8 cellular contexts compared by ENCODE assay signal in genomic region chr9:136902259-136902821, GRCh38. TPM values are rescaled to one million over a fixed set of nuclear protein-coding genes. Genes with fewer than 3 reads are reported as not detected.
A peak's percentile ranks its signal among the peaks of the same experiment; 100 is the strongest.
DNase-seq lines count a peak whose midpoint lies in the region; ATAC-seq lines count a peak whose summit lies in the region.

No MANE protein-coding gene starts in this region.

- peak overlapping the region; percentile 59 for H3K4me3 Mint-ChIP-seq in activated CD8-positive, alpha-beta memory T cell treated with anti-CD3 and anti-CD28 coated beads, Interleukin-2, amount 10 ng/mL, durations not matched to agents 7 days and 5 days

- ATAC-seq in GM19025 (IDR thresholded peaks at IDR 0.05; ENCODE audit: low read depth, unreplicated experiment) (peak; percentile 53), HG03439 (IDR thresholded peaks at IDR 0.05; ENCODE audit: unreplicated experiment) (peak; percentile 47), esophagus mucosa (peak; percentile 82)
- ATAC-seq in activated CD8-positive, alpha-beta memory T cell treated with anti-CD3 and anti-CD28 coated beads, Interleukin-2, amount 10 ng/mL, durations not matched to agents 7 days and 5 days: peak; percentile 83

- intact Hi-C loops in posterior vena cava (cut with DNase I): no loop called here

- peaks cover 43% of the 10 kb centered on the region for H3K4me1 Mint-ChIP-seq in activated CD8-positive, alpha-beta memory T cell treated with anti-CD3 and anti-CD28 coated beads, Interleukin-2, amount 10 ng/mL, durations not matched to agents 7 days and 5 days

- H3K27me3 Mint-ChIP-seq in activated CD8-positive, alpha-beta memory T cell treated with anti-CD3 and anti-CD28 coated beads, Interleukin-2, amount 10 ng/mL, durations not matched to agents 7 days and 5 days: no peaks in the 10 kb centered on the region

- H3K9me3 Mint-ChIP-seq in activated CD8-positive, alpha-beta memory T cell treated with anti-CD3 and anti-CD28 coated beads, Interleukin-2, amount 10 ng/mL, durations not matched to agents 7 days and 5 days (ENCODE audit: low read depth): no peaks in the 10 kb centered on the region

- peaks cover 55% of the 10 kb centered on the region for H3K36me3 Mint-ChIP-seq in activated CD8-positive, alpha-beta memory T cell treated with anti-CD3 and anti-CD28 coated beads, Interleukin-2, amount 10 ng/mL, durations not matched to agents 7 days and 5 days

- CTCF ChIA-PET in activated CD8-positive, alpha-beta memory T cell treated with anti-CD3 and anti-CD28 coated beads, Interleukin-2, amount 10 ng/mL, durations not matched to agents 7 days and 5 days (lab: Charles Lee): interaction anchor here (0.9 to 2.3 kb wide), 9 partner anchors 16 to 133 kb away, joined by 3 to 14 read pairs (median 6); partner anchors contain the start of genes AJM1, C8G, CLIC3 and FBXW5

- H3K27ac Mint-ChIP-seq in activated CD8-positive, alpha-beta memory T cell treated with anti-CD3 and anti-CD28 coated beads, Interleukin-2, amount 10 ng/mL, durations not matched to agents 7 days and 5 days: peak overlapping the region; percentile 90

- peak; percentile 88 for DNase-seq in activated CD8-positive, alpha-beta memory T cell treated with anti-CD3 and anti-CD28 coated beads, Interleukin-2, amount 10 ng/mL, durations not matched to agents 7 days and 5 days
- DNase-seq in posterior vena cava (ENCODE audit: low spot score) (peak; percentile 88), ureter (ENCODE audit: low spot score) (peak; percentile 85), NCI-H187 (lab: John Stamatoyannopoulos, UW) (no peak), SKM-1 (lab: John Stamatoyannopoulos, UW; ENCODE audit: unreplicated experiment) (no peak)

RNA-seq across cellular contexts. Expression of gene TRAF2, which starts 16.0 kb away (rescaled TPM):
- 10 to 100 TPM; 58.4 to 67.6 TPM for total RNA-seq in activated CD8-positive, alpha-beta memory T cell treated with anti-CD3 and anti-CD28 coated beads, Interleukin-2, amount 10 ng/mL, durations not matched to agents 7 days and 5 days
- total RNA-seq in esophagus mucosa (11.1 TPM), posterior vena cava (10 to 100 TPM in 1 of 2 donors, 1 to 10 TPM in 1; 8.7 to 10.9 TPM), ureter (16.4 TPM)

RNA-seq across cellular contexts. Expression of gene EDF1, which starts 36.2 kb away (rescaled TPM):
- total RNA-seq in activated CD8-positive, alpha-beta memory T cell treated with anti-CD3 and anti-CD28 coated beads, Interleukin-2, amount 10 ng/mL, durations not matched to agents 7 days and 5 days: 100 to 1,000 TPM; 283 to 360 TPM
- 296 TPM for total RNA-seq in esophagus mucosa
- total RNA-seq in posterior vena cava: 100 to 1,000 TPM; 178 to 191 TPM
- 338 TPM for total RNA-seq in ureter

RNA-seq across cellular contexts. Expression of gene FBXW5, which starts 42.2 kb away (rescaled TPM):
- 100 to 1,000 TPM; 106 to 107 TPM for total RNA-seq in activated CD8-positive, alpha-beta memory T cell treated with anti-CD3 and anti-CD28 coated beads, Interleukin-2, amount 10 ng/mL, durations not matched to agents 7 days and 5 days
- total RNA-seq in esophagus mucosa: 71.9 TPM
- 100 to 1,000 TPM in 1 of 2 donors, 10 to 100 TPM in 1; 95.0 to 100 TPM for total RNA-seq in posterior vena cava
- 62.4 TPM for total RNA-seq in ureter

RNA-seq across cellular contexts. Expression of gene C8G, which starts 42.7 kb away (rescaled TPM):
- total RNA-seq in activated CD8-positive, alpha-beta memory T cell treated with anti-CD3 and anti-CD28 coated beads, Interleukin-2, amount 10 ng/mL, durations not matched to agents 7 days and 5 days: 1 to 10 TPM in 1 of 2 experiments, not detected in 1; 1.7 TPM
- total RNA-seq in esophagus mucosa: not detected
- total RNA-seq in posterior vena cava: 1 to 10 TPM; 1.4 TPM
- total RNA-seq in ureter: 1.6 TPM

RNA-seq across cellular contexts. Expression of gene LCN12, which starts 49.7 kb away (rescaled TPM):
- 1 to 10 TPM in 1 of 2 experiments, under 1 TPM in 1; 0.68 to 1.2 TPM for total RNA-seq in activated CD8-positive, alpha-beta memory T cell treated with anti-CD3 and anti-CD28 coated beads, Interleukin-2, amount 10 ng/mL, durations not matched to agents 7 days and 5 days
- total RNA-seq in esophagus mucosa (0.80 TPM), posterior vena cava (under 1 TPM; 0.62 to 0.88 TPM), ureter (3.4 TPM)

Comparison
In these comparisons a context has a peak if more than half of its experiments do, and no peak if none do; other contexts are left out.
1. DNase-seq: peak in activated CD8-positive, alpha-beta memory T cell treated with anti-CD3 and anti-CD28 coated beads, Interleukin-2, amount 10 ng/mL, durations not matched to agents 7 days and 5 days (single experiment), posterior vena cava (single experiment) and ureter (single experiment); none in NCI-H187 (0 of 2) and SKM-1 (single experiment).
2. Peak in every context shown above with its lines, with median percentiles within 50 percentile points of each other: ATAC-seq.